In genomic region chr20:20501128-20501527, GRCh38 we compare ENCODE assay signal across 7 cellular contexts.
"Had no signal": no experiment of that assay in that cellular context is flagged by ENCODE, and none has a peak within 500 bp of the region (broad histone marks: within the 10 kb centered on the region; RNA-seq: fewer than 3 reads in every experiment).

No MANE protein-coding gene starts in this region.

- H3K4me3 Mint-ChIP-seq: GM23338, H9, IgD-negative memory B cell had no signal

- H3K4me1 Mint-ChIP-seq: GM23338, H9 had no signal

- H3K27ac Mint-ChIP-seq: GM23338, H9, IgD-negative memory B cell had no signal

- H3K27ac ChIP-seq: HL-60 had no signal

- DNase-seq: H9, HCEC 1CT, KBM-7 had no signal

- H3K9me3 Mint-ChIP-seq: GM23338, H9, IgD-negative memory B cell had no signal

- ATAC-seq: GM23338, HepG2 had no signal

- H3K27me3 Mint-ChIP-seq: IgD-negative memory B cell had no signal
